Comparison of ENCODE assay signal across 28 cellular contexts in genomic region chr20:59770851-59771250, GRCh38.
"Had no signal": no experiment of that assay in that cellular context is flagged by ENCODE, and none has a peak within 500 bp of the region (broad histone marks: within the 10 kb centered on the region; RNA-seq: fewer than 3 reads in every experiment).

No MANE protein-coding gene starts in this region.

- FAIRE-seq: astrocyte, bronchial epithelial cell had no signal

- DNase-seq: activated B cell treated with CpG ODN at 0.5 μM for 24 hours; activated CD4-positive, alpha-beta memory T cell treated with anti-CD3 and anti-CD28 coated beads for 36 hours; activated CD4-positive, alpha-beta T cell treated with anti-CD3 and anti-CD28 coated beads for 4 hours; activated CD4-positive, alpha-beta T cell treated with anti-CD3 and anti-CD28 coated beads, Interleukin-2, amount 50 U/mL, for 1 hour; activated CD4-positive, CD25-positive, alpha-beta regulatory T cell treated with anti-CD3 and anti-CD28 coated beads, Interleukin-2, amount 50 U/mL, for 72 hours; activated CD8-positive, alpha-beta memory T cell treated with anti-CD3 and anti-CD28 coated beads, Interleukin-2, amount 50 U/mL, for 4 hours; activated gamma-delta T cell treated with Interleukin-2 at 50 U/mL for 16 hours; activated naive CD4-positive, alpha-beta T cell treated with anti-CD3 and anti-CD28 coated beads for 36 hours; activated T-cell treated with anti-CD3 and anti-CD28 coated beads for 4 hours; activated T-cell treated with anti-CD3 and anti-CD28 coated beads, Interleukin-2, amount 50 U/mL, for 4 hours; adrenal gland; caudate nucleus; Karpas-422; KBM-7; NCI-H1417 treated with DMSO at 0.1 percent for 48 hours; NCI-H187 treated with DMSO at 0.1 percent for 48 hours; NCI-H2081; NCI-H226; NCI-H446 treated with DMSO at 0.1 percent for 48 hours; NCI-H69; SW 1271; T-helper 1 cell; T-helper 2 cell; T-helper 9 cell had no signal

- H3K4me1 ChIP-seq: adrenal gland had no signal

- ATAC-seq: activated naive CD4-positive, alpha-beta T cell treated with anti-CD3 and anti-CD28 coated beads, Interleukin-2, amount 50 U/mL, for 72 hours; activated T-cell treated with anti-CD3 and anti-CD28 coated beads, Interleukin-2, amount 50 U/mL, for 4 hours; Panc1 had no signal

- H3K36me3 ChIP-seq: adrenal gland had no signal

- H3K27me3 ChIP-seq: adrenal gland had no signal

- H3K9me3 ChIP-seq: adrenal gland had no signal

- H3K27ac ChIP-seq: adrenal gland had no signal

- H3K4me3 ChIP-seq: adrenal gland had no signal
